In genomic region chr15:27074179-27074578, GRCh38 we compare ENCODE assay signal across 1 cellular context.
A peak's percentile ranks its signal among the peaks of the same experiment; 100 is the strongest.
TF ChIP-seq lines count a peak whose summit lies in the region.

No MANE protein-coding gene starts in this region.

TF ChIP-seq in K562, 482 proteins besides CTCF, POLR2A, EP300 and RAD21:
- TF ChIP-seq, protein P1, sequence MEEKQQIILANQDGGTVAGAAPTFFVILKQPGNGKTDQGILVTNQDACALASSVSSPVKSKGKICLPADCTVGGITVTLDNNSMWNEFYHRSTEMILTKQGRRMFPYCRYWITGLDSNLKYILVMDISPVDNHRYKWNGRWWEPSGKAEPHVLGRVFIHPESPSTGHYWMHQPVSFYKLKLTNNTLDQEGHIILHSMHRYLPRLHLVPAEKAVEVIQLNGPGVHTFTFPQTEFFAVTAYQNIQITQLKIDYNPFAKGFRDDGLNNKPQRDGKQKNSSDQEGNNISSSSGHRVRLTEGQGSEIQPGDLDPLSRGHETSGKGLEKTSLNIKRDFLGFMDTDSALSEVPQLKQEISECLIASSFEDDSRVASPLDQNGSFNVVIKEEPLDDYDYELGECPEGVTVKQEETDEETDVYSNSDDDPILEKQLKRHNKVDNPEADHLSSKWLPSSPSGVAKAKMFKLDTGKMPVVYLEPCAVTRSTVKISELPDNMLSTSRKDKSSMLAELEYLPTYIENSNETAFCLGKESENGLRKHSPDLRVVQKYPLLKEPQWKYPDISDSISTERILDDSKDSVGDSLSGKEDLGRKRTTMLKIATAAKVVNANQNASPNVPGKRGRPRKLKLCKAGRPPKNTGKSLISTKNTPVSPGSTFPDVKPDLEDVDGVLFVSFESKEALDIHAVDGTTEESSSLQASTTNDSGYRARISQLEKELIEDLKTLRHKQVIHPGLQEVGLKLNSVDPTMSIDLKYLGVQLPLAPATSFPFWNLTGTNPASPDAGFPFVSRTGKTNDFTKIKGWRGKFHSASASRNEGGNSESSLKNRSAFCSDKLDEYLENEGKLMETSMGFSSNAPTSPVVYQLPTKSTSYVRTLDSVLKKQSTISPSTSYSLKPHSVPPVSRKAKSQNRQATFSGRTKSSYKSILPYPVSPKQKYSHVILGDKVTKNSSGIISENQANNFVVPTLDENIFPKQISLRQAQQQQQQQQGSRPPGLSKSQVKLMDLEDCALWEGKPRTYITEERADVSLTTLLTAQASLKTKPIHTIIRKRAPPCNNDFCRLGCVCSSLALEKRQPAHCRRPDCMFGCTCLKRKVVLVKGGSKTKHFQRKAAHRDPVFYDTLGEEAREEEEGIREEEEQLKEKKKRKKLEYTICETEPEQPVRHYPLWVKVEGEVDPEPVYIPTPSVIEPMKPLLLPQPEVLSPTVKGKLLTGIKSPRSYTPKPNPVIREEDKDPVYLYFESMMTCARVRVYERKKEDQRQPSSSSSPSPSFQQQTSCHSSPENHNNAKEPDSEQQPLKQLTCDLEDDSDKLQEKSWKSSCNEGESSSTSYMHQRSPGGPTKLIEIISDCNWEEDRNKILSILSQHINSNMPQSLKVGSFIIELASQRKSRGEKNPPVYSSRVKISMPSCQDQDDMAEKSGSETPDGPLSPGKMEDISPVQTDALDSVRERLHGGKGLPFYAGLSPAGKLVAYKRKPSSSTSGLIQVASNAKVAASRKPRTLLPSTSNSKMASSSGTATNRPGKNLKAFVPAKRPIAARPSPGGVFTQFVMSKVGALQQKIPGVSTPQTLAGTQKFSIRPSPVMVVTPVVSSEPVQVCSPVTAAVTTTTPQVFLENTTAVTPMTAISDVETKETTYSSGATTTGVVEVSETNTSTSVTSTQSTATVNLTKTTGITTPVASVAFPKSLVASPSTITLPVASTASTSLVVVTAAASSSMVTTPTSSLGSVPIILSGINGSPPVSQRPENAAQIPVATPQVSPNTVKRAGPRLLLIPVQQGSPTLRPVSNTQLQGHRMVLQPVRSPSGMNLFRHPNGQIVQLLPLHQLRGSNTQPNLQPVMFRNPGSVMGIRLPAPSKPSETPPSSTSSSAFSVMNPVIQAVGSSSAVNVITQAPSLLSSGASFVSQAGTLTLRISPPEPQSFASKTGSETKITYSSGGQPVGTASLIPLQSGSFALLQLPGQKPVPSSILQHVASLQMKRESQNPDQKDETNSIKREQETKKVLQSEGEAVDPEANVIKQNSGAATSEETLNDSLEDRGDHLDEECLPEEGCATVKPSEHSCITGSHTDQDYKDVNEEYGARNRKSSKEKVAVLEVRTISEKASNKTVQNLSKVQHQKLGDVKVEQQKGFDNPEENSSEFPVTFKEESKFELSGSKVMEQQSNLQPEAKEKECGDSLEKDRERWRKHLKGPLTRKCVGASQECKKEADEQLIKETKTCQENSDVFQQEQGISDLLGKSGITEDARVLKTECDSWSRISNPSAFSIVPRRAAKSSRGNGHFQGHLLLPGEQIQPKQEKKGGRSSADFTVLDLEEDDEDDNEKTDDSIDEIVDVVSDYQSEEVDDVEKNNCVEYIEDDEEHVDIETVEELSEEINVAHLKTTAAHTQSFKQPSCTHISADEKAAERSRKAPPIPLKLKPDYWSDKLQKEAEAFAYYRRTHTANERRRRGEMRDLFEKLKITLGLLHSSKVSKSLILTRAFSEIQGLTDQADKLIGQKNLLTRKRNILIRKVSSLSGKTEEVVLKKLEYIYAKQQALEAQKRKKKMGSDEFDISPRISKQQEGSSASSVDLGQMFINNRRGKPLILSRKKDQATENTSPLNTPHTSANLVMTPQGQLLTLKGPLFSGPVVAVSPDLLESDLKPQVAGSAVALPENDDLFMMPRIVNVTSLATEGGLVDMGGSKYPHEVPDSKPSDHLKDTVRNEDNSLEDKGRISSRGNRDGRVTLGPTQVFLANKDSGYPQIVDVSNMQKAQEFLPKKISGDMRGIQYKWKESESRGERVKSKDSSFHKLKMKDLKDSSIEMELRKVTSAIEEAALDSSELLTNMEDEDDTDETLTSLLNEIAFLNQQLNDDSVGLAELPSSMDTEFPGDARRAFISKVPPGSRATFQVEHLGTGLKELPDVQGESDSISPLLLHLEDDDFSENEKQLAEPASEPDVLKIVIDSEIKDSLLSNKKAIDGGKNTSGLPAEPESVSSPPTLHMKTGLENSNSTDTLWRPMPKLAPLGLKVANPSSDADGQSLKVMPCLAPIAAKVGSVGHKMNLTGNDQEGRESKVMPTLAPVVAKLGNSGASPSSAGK (IDR thresholded peaks at IDR 0.05) = peak; percentile 81
- TF ChIP-seq MYC (IDR thresholded peaks at IDR 0.05; ENCODE audit: low read depth, low read length) (0 out of 2 replicates have a peak, but pooled peaks have one; percentile 47), MYC (CRISPR knock-in tag; IDR thresholded peaks at IDR 0.05; ENCODE audit: borderline replicate concordance, low read depth) (no peak), ATF1 (CRISPR knock-in tag; IDR thresholded peaks at IDR 0.05) (no peak), ATF1 (tag; IDR thresholded peaks at IDR 0.05) (peak; percentile 24; the same call in 1 of the 2 replicates), ETV5 (CRISPR knock-in tag; IDR thresholded peaks at IDR 0.05; ENCODE audit: low read depth) (no peak), RAD51 (IDR thresholded peaks at IDR 0.05; ENCODE audit: borderline replicate concordance, low read depth) (peak; percentile 63; the same call in 1 of the 2 replicates), USF2 (CRISPR knock-in tag; IDR thresholded peaks at IDR 0.05) (peak; percentile 66), L3MBTL2 (IDR thresholded peaks at IDR 0.05) (peak; percentile 88), CBFA2T3 (IDR thresholded peaks at IDR 0.05) (0 out of 2 replicates have a peak, but pooled peaks have one; percentile 18), FOXP1 (CRISPR knock-in tag; IDR thresholded peaks at IDR 0.05) (no peak), ZBTB7A (IDR thresholded peaks at IDR 0.05; ENCODE audit: borderline replicate concordance, control insufficient read depth, low read depth, low read length) (no peak), CEBPB (tag; IDR thresholded peaks at IDR 0.05) (peak; percentile 37; the same call in 1 of the 2 replicates), MNT (conservative IDR thresholded peaks at IDR 0.05) (peak in 1 of 2 experiments; percentile 51; a peak in 1 of 4 replicates), EGR1 (conservative IDR thresholded peaks at IDR 0.05) (0 out of 2 replicates have a peak, but pooled peaks have one; percentile 12), CREM (IDR thresholded peaks at IDR 0.05; ENCODE audit: low read depth) (peak; percentile 26; the same call in 1 of the 2 replicates), SUPT5H (IDR thresholded peaks at IDR 0.05) (no peak)
- TF ChIP-seq, protein P2, sequence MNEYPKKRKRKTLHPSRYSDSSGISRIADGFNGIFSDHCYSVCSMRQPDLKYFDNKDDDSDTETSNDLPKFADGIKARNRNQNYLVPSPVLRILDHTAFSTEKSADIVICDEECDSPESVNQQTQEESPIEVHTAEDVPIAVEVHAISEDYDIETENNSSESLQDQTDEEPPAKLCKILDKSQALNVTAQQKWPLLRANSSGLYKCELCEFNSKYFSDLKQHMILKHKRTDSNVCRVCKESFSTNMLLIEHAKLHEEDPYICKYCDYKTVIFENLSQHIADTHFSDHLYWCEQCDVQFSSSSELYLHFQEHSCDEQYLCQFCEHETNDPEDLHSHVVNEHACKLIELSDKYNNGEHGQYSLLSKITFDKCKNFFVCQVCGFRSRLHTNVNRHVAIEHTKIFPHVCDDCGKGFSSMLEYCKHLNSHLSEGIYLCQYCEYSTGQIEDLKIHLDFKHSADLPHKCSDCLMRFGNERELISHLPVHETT (CRISPR knock-in tag; conservative IDR thresholded peaks at IDR 0.05 in 1 of 2, IDR thresholded peaks at IDR 0.05 in 1 of 2) = no peak
- TF ChIP-seq, protein P3, sequence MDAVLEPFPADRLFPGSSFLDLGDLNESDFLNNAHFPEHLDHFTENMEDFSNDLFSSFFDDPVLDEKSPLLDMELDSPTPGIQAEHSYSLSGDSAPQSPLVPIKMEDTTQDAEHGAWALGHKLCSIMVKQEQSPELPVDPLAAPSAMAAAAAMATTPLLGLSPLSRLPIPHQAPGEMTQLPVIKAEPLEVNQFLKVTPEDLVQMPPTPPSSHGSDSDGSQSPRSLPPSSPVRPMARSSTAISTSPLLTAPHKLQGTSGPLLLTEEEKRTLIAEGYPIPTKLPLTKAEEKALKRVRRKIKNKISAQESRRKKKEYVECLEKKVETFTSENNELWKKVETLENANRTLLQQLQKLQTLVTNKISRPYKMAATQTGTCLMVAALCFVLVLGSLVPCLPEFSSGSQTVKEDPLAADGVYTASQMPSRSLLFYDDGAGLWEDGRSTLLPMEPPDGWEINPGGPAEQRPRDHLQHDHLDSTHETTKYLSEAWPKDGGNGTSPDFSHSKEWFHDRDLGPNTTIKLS (IDR thresholded peaks at IDR 0.05; ENCODE audit: borderline replicate concordance, low read depth) = peak; percentile 23; the same call in 1 of the 2 replicates
- TF ChIP-seq, protein P4, sequence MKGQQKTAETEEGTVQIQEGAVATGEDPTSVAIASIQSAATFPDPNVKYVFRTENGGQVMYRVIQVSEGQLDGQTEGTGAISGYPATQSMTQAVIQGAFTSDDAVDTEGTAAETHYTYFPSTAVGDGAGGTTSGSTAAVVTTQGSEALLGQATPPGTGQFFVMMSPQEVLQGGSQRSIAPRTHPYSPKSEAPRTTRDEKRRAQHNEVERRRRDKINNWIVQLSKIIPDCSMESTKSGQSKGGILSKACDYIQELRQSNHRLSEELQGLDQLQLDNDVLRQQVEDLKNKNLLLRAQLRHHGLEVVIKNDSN (CRISPR knock-in tag; IDR thresholded peaks at IDR 0.05) = 0 out of 2 replicates have a peak, but pooled peaks have one; percentile 36
- TF ChIP-seq, protein P5, sequence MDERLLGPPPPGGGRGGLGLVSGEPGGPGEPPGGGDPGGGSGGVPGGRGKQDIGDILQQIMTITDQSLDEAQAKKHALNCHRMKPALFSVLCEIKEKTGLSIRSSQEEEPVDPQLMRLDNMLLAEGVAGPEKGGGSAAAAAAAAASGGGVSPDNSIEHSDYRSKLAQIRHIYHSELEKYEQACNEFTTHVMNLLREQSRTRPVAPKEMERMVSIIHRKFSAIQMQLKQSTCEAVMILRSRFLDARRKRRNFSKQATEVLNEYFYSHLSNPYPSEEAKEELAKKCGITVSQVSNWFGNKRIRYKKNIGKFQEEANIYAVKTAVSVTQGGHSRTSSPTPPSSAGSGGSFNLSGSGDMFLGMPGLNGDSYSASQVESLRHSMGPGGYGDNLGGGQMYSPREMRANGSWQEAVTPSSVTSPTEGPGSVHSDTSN (CRISPR knock-in tag; IDR thresholded peaks at IDR 0.05; ENCODE audit: low read depth) = no peak
- TF ChIP-seq, protein P5 (tag; conservative IDR thresholded peaks at IDR 0.05; ENCODE audit: low read depth) = no peak
